ENCODE assay signal across 8 cellular contexts in genomic region chr11:68099474-68100405, GRCh38. TPM values are rescaled to one million over a fixed set of nuclear protein-coding genes. Genes with fewer than 3 reads are reported as not detected.
A peak's percentile ranks its signal among the peaks of the same experiment; 100 is the strongest.
DNase-seq lines count a peak whose midpoint lies in the region; ATAC-seq and TF ChIP-seq lines count a peak whose summit lies in the region.

No MANE protein-coding gene starts in this region.

- peak overlapping the region; percentile 44; the same call in 1 of the 2 replicates for H2AFZ ChIP-seq in OCI-LY7 (ENCODE audit: low read length)

- intact Hi-C loops in OCI-LY7 (cut with micrococcal nuclease; ENCODE audit: unreplicated experiment) = loop anchor here (2.0 kb wide), 1 partner anchor 19 kb away; no protein-coding TSS in a partner anchor
- intact Hi-C loops in ovary (cut with DNase I) = loop anchor here in 1 of 4 donors (10.0 kb wide), 1 partner anchor 55 kb away; no protein-coding TSS in a partner anchor

- no TSS peak for BruUV-seq in OCI-LY7 (replicated peaks; lab: Mats Ljungman, UMichigan)

- peaks cover 25% of the 10 kb centered on the region for H3K4me1 ChIP-seq in OCI-LY7 (ENCODE audit: insufficient read depth, low read length, poor library complexity, severe bottlenecking)
- H3K4me1 ChIP-seq in ovary (ENCODE audit: insufficient read depth) = peaks cover 3% of the 10 kb centered on the region

- POLR2A ChIA-PET in OCI-LY7 (lab: Charles Lee) = interaction anchor here (0.5 to 1.7 kb wide), 4 partner anchors 12 to 886 kb away, joined by 3 to 11 read pairs (median 5); no protein-coding TSS in a partner anchor

- H3K79me2 ChIP-seq in OCI-LY7 (ENCODE audit: insufficient read depth, low read depth, low read length) = peaks cover 71% of the 10 kb centered on the region

- peak overlapping the region; percentile 80 for H3K27ac ChIP-seq in OCI-LY7 (ENCODE audit: low read depth, low read length, poor library complexity, severe bottlenecking)
- peak overlapping the region; percentile 52 for H3K27ac ChIP-seq in caudate nucleus (ENCODE audit: low read depth, low read length)
- peak overlapping the region in 1 of 2 donors; percentile 22 for H3K27ac ChIP-seq in ovary

- no peak for ATAC-seq in GM19455 (IDR thresholded peaks at IDR 0.05; ENCODE audit: unreplicated experiment)
- ATAC-seq in GM21447 (IDR thresholded peaks at IDR 0.05; ENCODE audit: unreplicated experiment) = no peak

- peaks cover 6% of the 10 kb centered on the region; the same call in 1 of the 2 replicates for H3K9me3 ChIP-seq in OCI-LY7 (ENCODE audit: low read length)
- H3K9me3 ChIP-seq in ovary = no peaks in the 10 kb centered on the region

- 25 to 37% (median 25%) methylated on average over 12 of the region's 12 CpGs for WGBS in ovary, 3 donors

- H3K36me3 ChIP-seq in OCI-LY7 (ENCODE audit: insufficient read depth, low read length) = peaks cover 22% of the 10 kb centered on the region
- no peaks in the 10 kb centered on the region for H3K36me3 ChIP-seq in ovary

- no peaks in the 10 kb centered on the region for H4K20me1 ChIP-seq in OCI-LY7 (ENCODE audit: insufficient read depth, low read length)

- no peaks in the 10 kb centered on the region for H3K27me3 ChIP-seq in ovary

- CTCF ChIA-PET in OCI-LY7 (lab: Charles Lee; ENCODE audit: unreplicated experiment) = no interaction called here

- no peaks in the 10 kb centered on the region for H3K9me2 ChIP-seq in OCI-LY7 (ENCODE audit: insufficient read depth, low read length)

- no peak for TF ChIP-seq POLR2A in ovary (IDR thresholded peaks at IDR 0.05)

- peak; percentile 37 for DNase-seq in NCI-H1105 treated with DMSO at 0.1 percent for 48 hours (lab: John Stamatoyannopoulos, UW)
- no peak for DNase-seq in NCI-H1105 (lab: John Stamatoyannopoulos, UW)
- DNase-seq in OCI-LY7 (ENCODE audit: low spot score) = peak; percentile 62
- no peak for DNase-seq in caudate nucleus (lab: John Stamatoyannopoulos, UW)
- peak; percentile 62 to 81 (median 69) for DNase-seq in ovary
- DNase-seq in SK-N-DZ (ENCODE audit: low spot score) = no peak

- H3K4me2 ChIP-seq in OCI-LY7 (ENCODE audit: low read length) = peak overlapping the region; percentile 91

- no peak for TF ChIP-seq EP300 in ovary (IDR thresholded peaks at IDR 0.05)

- TF ChIP-seq CTCF in OCI-LY7 (conservative IDR thresholded peaks at IDR 0.05; ENCODE audit: low read length) (no peak), ovary (IDR thresholded peaks at IDR 0.05) (no peak)

- H3K4me3 ChIP-seq in OCI-LY7 (ENCODE audit: low read depth, low read length, poor library complexity, severe bottlenecking) (peak overlapping the region; percentile 50), ovary (no peak overlapping the region)

RNA-seq across cellular contexts. Expression of gene CHKA, which starts 21.4 kb away (rescaled TPM):
- 36.1 and 38.9 TPM in 2 replicates for total RNA-seq in OCI-LY7 (2014; rRNA removed; shearing (Covaris generic))
- total RNA-seq in OCI-LY7 (2022) (44.4 and 47.2 TPM in 2 replicates), ovary (10 to 100 TPM; 20.7 to 45.3 (median 31.4) TPM)
- 10 to 100 TPM; 15.6 to 26.3 TPM for polyA plus RNA-seq in ovary
- polyA plus RNA-seq in SK-N-DZ (2014; cell fraction: cytosol; rRNA removed) = 38.9 and 43.1 TPM in 2 replicates
- 52.3 and 76.0 TPM in 2 replicates for polyA plus RNA-seq in SK-N-DZ (2014; cell fraction: nucleus; rRNA removed)

Comparison
In these comparisons a context has a peak if more than half of its experiments do, and no peak if none do; other contexts are left out.
1. DNase-seq: peak in NCI-H1105 treated with DMSO at 0.1 percent for 48 hours (single experiment), OCI-LY7 (single experiment) and ovary (5 of 5); none in NCI-H1105 (single experiment), caudate nucleus (0 of 61) and SK-N-DZ (single experiment).